ENCODE assay signal across 18 cellular contexts in the genomic region with DNA sequence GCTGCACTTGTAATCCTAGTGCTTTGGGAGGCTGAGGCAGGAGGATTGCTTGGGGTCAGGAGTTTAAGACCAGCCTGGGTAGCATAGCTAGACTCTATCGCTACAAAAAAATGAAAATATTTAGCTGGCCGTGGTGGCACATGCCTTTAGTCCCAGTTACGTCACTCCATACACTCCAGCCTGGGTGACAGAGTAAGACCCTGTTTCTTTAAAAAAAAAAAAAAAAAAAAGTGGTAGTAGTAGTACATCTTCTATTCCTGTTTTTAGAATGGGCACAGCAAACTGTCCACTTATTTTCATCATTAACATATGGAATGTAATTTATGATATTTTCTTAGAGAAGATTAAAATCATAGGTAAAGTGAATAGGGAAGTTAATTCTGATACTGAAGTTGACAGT. TPM values are rescaled to one million over a fixed set of nuclear protein-coding genes. Genes with fewer than 3 reads are reported as not detected.
A peak's percentile ranks its signal among the peaks of the same experiment; 100 is the strongest.
DNase-seq lines count a peak whose midpoint lies in the region; ATAC-seq and TF ChIP-seq lines count a peak whose summit lies in the region.
"Had no signal": no experiment of that assay in that cellular context is flagged by ENCODE, and none has a peak within 500 bp of the region (broad histone marks: within the 10 kb centered on the region; RNA-seq: fewer than 3 reads in every experiment).

No MANE protein-coding gene starts in this region.

- no peak overlapping the region for H2BK120ac ChIP-seq in mesenchymal stem cell (ENCODE audit: low read depth, low read length)

- H3K4me3 Mint-ChIP-seq in HFFc6 = peak overlapping the region; percentile 79
- no peak overlapping the region for H3K4me3 Mint-ChIP-seq in CD4-positive, alpha-beta T cell
- H3K4me3 Mint-ChIP-seq: activated CD4-positive, alpha-beta T cell treated with anti-CD3 and anti-CD28 coated beads, Interleukin-2, amount 10 ng/mL, durations not matched to agents 7 days and 5 days; activated naive CD8-positive, alpha-beta T cell treated with anti-CD3 and anti-CD28 coated beads for 36 hours; endodermal cell; immature natural killer cell had no signal

- H3K27ac ChIP-seq in mesenchymal stem cell (ENCODE audit: low read length, poor library complexity, severe bottlenecking) (peak overlapping the region; percentile 95), tibial artery (peak overlapping the region; percentile 89 to 90)
- no peak overlapping the region for H3K27ac ChIP-seq in CD4-positive, alpha-beta T cell (ENCODE audit: low read depth, low read length)
- H3K27ac ChIP-seq: BLaER1 treated with 17β-estradiol and CSF1 and Interleukin-3, amounts not matched to agents 10 nM and 100 nM; spleen had no signal

- CTCF ChIA-PET in CD4-positive, alpha-beta T cell (lab: Charles Lee) = no interaction called here

- no peak overlapping the region for H4K8ac ChIP-seq in mesenchymal stem cell (ENCODE audit: low read length)

- H2BK15ac ChIP-seq in mesenchymal stem cell (ENCODE audit: low read depth, poor library complexity, severe bottlenecking) = peak overlapping the region; percentile 57

- H3K27ac Mint-ChIP-seq in HFFc6 = peak overlapping the region; percentile 91
- no peak overlapping the region for H3K27ac Mint-ChIP-seq in CD4-positive, alpha-beta T cell
- H3K27ac Mint-ChIP-seq: activated CD4-positive, alpha-beta T cell treated with anti-CD3 and anti-CD28 coated beads, Interleukin-2, amount 10 ng/mL, durations not matched to agents 7 days and 5 days; activated naive CD8-positive, alpha-beta T cell treated with anti-CD3 and anti-CD28 coated beads for 36 hours; endodermal cell; immature natural killer cell had no signal

- peak overlapping the region; percentile 72 for H2AK5ac ChIP-seq in mesenchymal stem cell (ENCODE audit: low read length, severe bottlenecking)

- peaks cover 86% of the 10 kb centered on the region for H3K4me1 ChIP-seq in adipocyte (ENCODE audit: control insufficient read depth, insufficient read depth, low read length)
- peaks cover 16% of the 10 kb centered on the region for H3K4me1 ChIP-seq in mesenchymal stem cell (ENCODE audit: control insufficient read depth, insufficient read depth, low read depth, low read length)
- H3K4me1 ChIP-seq in tibial artery = peaks cover 5 to 91% (median 41%) of the 10 kb centered on the region in 4 donors

- no peak overlapping the region for H3K4me2 ChIP-seq in mesenchymal stem cell (ENCODE audit: low read length, poor library complexity, severe bottlenecking)
- H3K4me2 ChIP-seq: BLaER1 treated with 17β-estradiol and CSF1 and Interleukin-3, amounts not matched to agents 10 nM and 100 nM had no signal

- H3K27me3 ChIP-seq in adipocyte (replicated peaks; ENCODE audit: control insufficient read depth, insufficient read depth, low read length) (no peaks in the 10 kb centered on the region), mesenchymal stem cell (ENCODE audit: control insufficient read depth in 1 of 2, insufficient read depth in 1 of 2, low read length in 2 of 2) (no peaks in the 10 kb centered on the region), tibial artery (no peaks in the 10 kb centered on the region)
- H3K27me3 ChIP-seq in CD4-positive, alpha-beta T cell (ENCODE audit: control insufficient read depth, insufficient read depth, low read length) = no peaks in the 10 kb centered on the region
- H3K27me3 ChIP-seq: BLaER1 treated with 17β-estradiol and CSF1 and Interleukin-3, amounts not matched to agents 10 nM and 100 nM; spleen had no signal

- H3K79me1 ChIP-seq in mesenchymal stem cell (replicated peaks; ENCODE audit: low read length, poor library complexity, severe bottlenecking) = no peaks in the 10 kb centered on the region

- H3K27me3 Mint-ChIP-seq in HFFc6 (ENCODE audit: insufficient read depth) = peaks cover 5% of the 10 kb centered on the region; the same call in 1 of the 2 replicates
- H3K27me3 Mint-ChIP-seq in CD4-positive, alpha-beta T cell = peaks cover 4% of the 10 kb centered on the region

- peak overlapping the region; percentile 72 for H3K4me3 ChIP-seq in adipocyte (ENCODE audit: low read length)
- H3K4me3 ChIP-seq in mesenchymal stem cell (ENCODE audit: insufficient read depth in 1 of 2, low read depth in 1 of 2, low read length in 2 of 2) = no peak overlapping the region
- no peak overlapping the region for H3K4me3 ChIP-seq in tibial artery
- H3K4me3 ChIP-seq: BLaER1 treated with 17β-estradiol and CSF1 and Interleukin-3, amounts not matched to agents 10 nM and 100 nM; spleen had no signal

- H3K36me3 Mint-ChIP-seq in HFFc6 (ENCODE audit: low read depth) = peaks cover 48% of the 10 kb centered on the region
- H3K36me3 Mint-ChIP-seq in CD4-positive, alpha-beta T cell (ENCODE audit: low read depth) = no peaks in the 10 kb centered on the region
- H3K36me3 Mint-ChIP-seq: activated naive CD8-positive, alpha-beta T cell treated with anti-CD3 and anti-CD28 coated beads for 36 hours; immature natural killer cell had no signal

- 70% methylated on average over 2 of the region's 3 CpGs for WGBS in mesenchymal stem cell

- peaks cover 98% of the 10 kb centered on the region for H3K4me1 Mint-ChIP-seq in HFFc6 (ENCODE audit: low read depth)
- H3K4me1 Mint-ChIP-seq in CD4-positive, alpha-beta T cell (ENCODE audit: low read depth) = no peaks in the 10 kb centered on the region
- H3K4me1 Mint-ChIP-seq: activated CD4-positive, alpha-beta T cell treated with anti-CD3 and anti-CD28 coated beads, Interleukin-2, amount 10 ng/mL, durations not matched to agents 7 days and 5 days; activated naive CD8-positive, alpha-beta T cell treated with anti-CD3 and anti-CD28 coated beads for 36 hours had no signal

- DNase-seq in HFFc6 (no peak), adipocyte (ENCODE audit: low read depth) (no peak), mesenchymal stem cell (no peak), tibial artery (no peak), 8988T (no peak)
- no peak for DNase-seq in CD4-positive, alpha-beta T cell
- DNase-seq: activated CD4-positive, alpha-beta T cell treated with anti-CD3 and anti-CD28 coated beads, Interleukin-2, amount 10 ng/mL, durations not matched to agents 7 days and 5 days; activated naive CD8-positive, alpha-beta T cell treated with anti-CD3 and anti-CD28 coated beads for 36 hours; activated T-cell treated with anti-CD3 and anti-CD28 coated beads, Interleukin-2, amount 50 U/mL, for 1 hour; endodermal cell; immature natural killer cell; Kasumi-1; midbrain; NCI-H2227 treated with DMSO at 0.1 percent for 48 hours; spleen; stimulated activated naive CD8-positive, alpha-beta T cell treated with anti-CD3 and anti-CD28 coated beads, Interleukin-15, Interleukin-2, amounts not matched to agents 100 U/mL and 50 U/mL, for 24 hours had no signal

- peak overlapping the region; percentile 21 to 52 for H2BK12ac ChIP-seq in mesenchymal stem cell (ENCODE audit: low read length in 2 of 2)

- no peak overlapping the region for H3K4ac ChIP-seq in mesenchymal stem cell (ENCODE audit: low read depth in 1 of 2, low read length in 2 of 2)

- H4K91ac ChIP-seq in mesenchymal stem cell (ENCODE audit: low read length) = no peak overlapping the region

- POLR2A ChIA-PET in CD4-positive, alpha-beta T cell (lab: Charles Lee) = no interaction called here

- no peak overlapping the region for H3K18ac ChIP-seq in mesenchymal stem cell (ENCODE audit: low read depth in 1 of 2, low read length in 2 of 2)

- H3K9me3 ChIP-seq in adipocyte (ENCODE audit: control insufficient read depth, low read length) (no peaks in the 10 kb centered on the region), mesenchymal stem cell (ENCODE audit: control insufficient read depth, low read length) (no peaks in the 10 kb centered on the region), tibial artery (no peaks in the 10 kb centered on the region)
- H3K9me3 ChIP-seq in CD4-positive, alpha-beta T cell (ENCODE audit: control insufficient read depth, low read length) = no peaks in the 10 kb centered on the region
- H3K9me3 ChIP-seq: spleen had no signal

- TF ChIP-seq CTCF in HFFc6 (IDR thresholded peaks at IDR 0.05) (no peak), tibial artery (IDR thresholded peaks at IDR 0.05) (no peak)
- TF ChIP-seq CTCF in CD4-positive, alpha-beta T cell (IDR thresholded peaks at IDR 0.05) = no peak

- H3K36me3 ChIP-seq in adipocyte (ENCODE audit: control insufficient read depth, insufficient read depth, low read length, severe bottlenecking) (no peaks in the 10 kb centered on the region), mesenchymal stem cell (ENCODE audit: control insufficient read depth in 1 of 2, insufficient read depth in 2 of 2, low read depth in 1 of 2, low read length in 2 of 2) (peaks cover 0 to 10% of the 10 kb centered on the region in 2 experiments), tibial artery (no peaks in the 10 kb centered on the region)
- H3K36me3 ChIP-seq: spleen had no signal

- no peak overlapping the region for H3K14ac ChIP-seq in mesenchymal stem cell (ENCODE audit: low read length in 2 of 2)

- H3K9ac ChIP-seq in adipocyte (ENCODE audit: low read length) (peak overlapping the region; percentile 84), mesenchymal stem cell (ENCODE audit: low read length) (peak overlapping the region; percentile 79)
- H3K9ac ChIP-seq: BLaER1 treated with 17β-estradiol and CSF1 and Interleukin-3, amounts not matched to agents 10 nM and 100 nM had no signal

- H2BK5ac ChIP-seq in mesenchymal stem cell (ENCODE audit: low read depth, low read length, poor library complexity, severe bottlenecking) = no peak overlapping the region

- H3K23ac ChIP-seq in mesenchymal stem cell (ENCODE audit: low read length in 2 of 2) = no peak overlapping the region

- H3K9me3 Mint-ChIP-seq in HFFc6 = no peaks in the 10 kb centered on the region
- no peaks in the 10 kb centered on the region for H3K9me3 Mint-ChIP-seq in CD4-positive, alpha-beta T cell
- H3K9me3 Mint-ChIP-seq: activated CD4-positive, alpha-beta T cell treated with anti-CD3 and anti-CD28 coated beads, Interleukin-2, amount 10 ng/mL, durations not matched to agents 7 days and 5 days; activated naive CD8-positive, alpha-beta T cell treated with anti-CD3 and anti-CD28 coated beads for 36 hours; endodermal cell; immature natural killer cell had no signal

- intact Hi-C loops in tibial artery (cut with DNase I; ENCODE audit: low total_unique reads) = no loop called here
- intact Hi-C loops in CD4-positive, alpha-beta T cell (cut with DNase I, micrococcal nuclease) = no loop called here

- ATAC-seq in CD4-positive, alpha-beta T cell (ENCODE audit: poor library complexity) = no peak
- no peak for ATAC-seq in GM19328 (IDR thresholded peaks at IDR 0.05; ENCODE audit: unreplicated experiment)
- ATAC-seq: stimulated activated naive CD8-positive, alpha-beta T cell treated with anti-CD3 and anti-CD28 coated beads, Interleukin-15, Interleukin-2, amounts not matched to agents 100 U/mL and 50 U/mL, for 24 hours had no signal

- no peak overlapping the region for H2AFZ ChIP-seq in mesenchymal stem cell (ENCODE audit: low read depth, low read length)

RNA-seq across cellular contexts. Expression of gene TRIO, which starts 48.2 kb away (rescaled TPM):
- 100 to 1,000 TPM; 167 to 219 (median 190) TPM for total RNA-seq in HFFc6 (2021; fragmentation: NEBNext Ultra II Directional; extraction: Animal tissue kit (Norgen Biotek cat#: 25700))
- polyA plus RNA-seq in mesenchymal stem cell (2013, experiment 1 of 2) = 39.8 TPM
- 39.0 TPM for polyA plus RNA-seq in mesenchymal stem cell (2013, experiment 2 of 2)
- 1 to 10 TPM; 4.1 to 6.5 TPM for total RNA-seq in CD4-positive, alpha-beta T cell

Comparison
In these comparisons a context has a peak if more than half of its experiments do, and no peak if none do; other contexts are left out.
1. RNA of gene TRIO, which starts 48.2 kb away (total RNA-seq): 167 to 219 TPM in HFFc6; 4.1 to 6.5 TPM in CD4-positive, alpha-beta T cell; every median in the first group is over 10 times any median in the second.